8 cellular contexts compared by ENCODE assay signal in the genomic region with DNA sequence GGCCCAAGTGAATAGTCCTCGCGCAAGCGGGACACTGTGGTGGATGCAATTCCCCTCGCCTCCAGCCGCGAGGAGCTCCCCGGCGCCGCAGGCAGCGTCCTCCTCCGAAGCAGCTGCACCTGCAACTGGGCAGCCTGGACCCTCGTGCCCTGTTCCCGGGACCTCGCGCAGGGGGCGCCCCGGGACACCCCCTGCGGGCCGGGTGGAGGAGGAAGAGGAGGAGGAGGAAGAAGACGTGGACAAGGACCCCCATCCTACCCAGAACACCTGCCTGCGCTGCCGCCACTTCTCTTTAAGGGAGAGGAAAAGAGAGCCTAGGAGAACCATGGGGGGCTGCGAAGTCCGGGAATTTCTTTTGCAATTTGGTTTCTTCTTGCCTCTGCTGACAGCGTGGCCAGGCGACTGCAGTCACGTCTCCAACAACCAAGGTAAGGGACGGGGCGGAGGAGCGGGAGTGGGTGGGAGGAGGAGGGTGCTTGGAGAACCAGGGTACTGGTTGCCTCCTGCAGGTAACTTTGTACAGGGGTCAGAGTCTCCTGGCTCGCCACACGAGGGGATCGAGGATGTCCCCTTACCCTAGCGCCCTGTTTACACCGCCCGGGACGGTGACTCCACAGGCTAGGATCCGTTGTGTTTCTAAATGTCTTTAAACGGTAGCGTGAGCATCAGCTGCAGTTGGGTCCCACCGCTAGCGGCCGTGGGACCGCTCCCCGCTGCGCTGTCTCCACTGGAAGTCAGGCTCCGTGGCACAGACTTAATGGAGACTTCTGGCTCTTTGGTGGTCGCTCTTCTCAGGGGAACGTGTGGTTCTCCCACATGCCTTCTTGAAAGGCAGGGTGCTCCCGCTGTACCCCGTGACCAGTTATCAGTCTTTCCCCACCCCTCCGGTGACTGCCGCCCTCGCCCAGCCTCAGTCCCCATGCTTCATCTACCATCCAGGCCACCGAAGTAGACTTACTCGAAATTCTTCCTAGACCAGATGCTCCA. TPM values are rescaled to one million over a fixed set of nuclear protein-coding genes. Genes with fewer than 3 reads are reported as not detected.
DNase-seq lines count a peak whose midpoint lies in the region; ATAC-seq and TF ChIP-seq lines count a peak whose summit lies in the region.

A gene (plus strand): TSS at position 14 of the 987 bp plus-strand sequence.

- H3K4me3 ChIP-seq in astrocyte of the spinal cord (ENCODE audit: low read depth, low read length) (peak within 1 kb of the TSS; percentile 47), thymus (ENCODE audit: low read length) (peak within 1 kb of the TSS; percentile 24)

- TF ChIP-seq CTCF in astrocyte of the spinal cord (IDR thresholded peaks at IDR 0.05; ENCODE audit: low read depth, low read length) = no peak

- in situ Hi-C loops in astrocyte of the spinal cord (cut with HindIII; ENCODE audit: low sequenced_read_pairs) = no loop called here

- DNase-seq in Right ventricle myocardium superior = peak; percentile 49
- no peak for DNase-seq in cardiac septum (ENCODE audit: low spot score)
- no peak for DNase-seq in astrocyte of the spinal cord (ENCODE audit: low read depth, low spot score)
- no peak for DNase-seq in NCI-H1930 (lab: John Stamatoyannopoulos, UW)

- H3K4me1 ChIP-seq in thymus (ENCODE audit: control insufficient read depth, insufficient read depth, low read length) = no peaks in the 10 kb centered on the region

- peak; percentile 69 for ATAC-seq in Right ventricle myocardium superior (ENCODE audit: poor library complexity)
- no peak for ATAC-seq in GM21526 (IDR thresholded peaks at IDR 0.05; ENCODE audit: low FRiP score, unreplicated experiment)
- ATAC-seq in HG03159 (IDR thresholded peaks at IDR 0.05; ENCODE audit: unreplicated experiment) = no peak

- H3K27ac ChIP-seq in layer of hippocampus (ENCODE audit: low read depth, low read length) (peak within 1 kb of the TSS; percentile 65), thymus (ENCODE audit: low read depth) (no peak within 1 kb of the TSS)

- no peaks in the 10 kb centered on the region for H3K9me3 ChIP-seq in thymus (ENCODE audit: control insufficient read depth)

- WGBS in thymus = 13% methylated on average over 56 of the region's 56 CpGs

- H3K36me3 ChIP-seq in thymus (ENCODE audit: control insufficient read depth, insufficient read depth) = no peaks in the 10 kb centered on the region

- H3K27me3 ChIP-seq in layer of hippocampus (ENCODE audit: control insufficient read depth, insufficient read depth, low read length) = peaks cover 5% of the 10 kb centered on the region
- H3K27me3 ChIP-seq in thymus (ENCODE audit: control insufficient read depth, insufficient read depth) = peaks cover 23% of the 10 kb centered on the region

- intact Hi-C loops in Right ventricle myocardium superior (cut with DNase I) (no loop called here), cardiac septum (cut with DNase I) (no loop called here)

RNA-seq across cellular contexts. Expression of the gene that starts here (rescaled TPM):
- total RNA-seq in Right ventricle myocardium superior (0.70 TPM), cardiac septum (0.24 TPM)
- polyA plus RNA-seq in thymus = 0.09 TPM

Comparison
In these comparisons a context has a peak if more than half of its experiments do, and no peak if none do; other contexts are left out.
1. Peak in DNase-seq and ATAC-seq in Right ventricle myocardium superior; RNA of the gene not detected or under 1 TPM.